ENCODE assay signal across 8 cellular contexts in the genomic region with DNA sequence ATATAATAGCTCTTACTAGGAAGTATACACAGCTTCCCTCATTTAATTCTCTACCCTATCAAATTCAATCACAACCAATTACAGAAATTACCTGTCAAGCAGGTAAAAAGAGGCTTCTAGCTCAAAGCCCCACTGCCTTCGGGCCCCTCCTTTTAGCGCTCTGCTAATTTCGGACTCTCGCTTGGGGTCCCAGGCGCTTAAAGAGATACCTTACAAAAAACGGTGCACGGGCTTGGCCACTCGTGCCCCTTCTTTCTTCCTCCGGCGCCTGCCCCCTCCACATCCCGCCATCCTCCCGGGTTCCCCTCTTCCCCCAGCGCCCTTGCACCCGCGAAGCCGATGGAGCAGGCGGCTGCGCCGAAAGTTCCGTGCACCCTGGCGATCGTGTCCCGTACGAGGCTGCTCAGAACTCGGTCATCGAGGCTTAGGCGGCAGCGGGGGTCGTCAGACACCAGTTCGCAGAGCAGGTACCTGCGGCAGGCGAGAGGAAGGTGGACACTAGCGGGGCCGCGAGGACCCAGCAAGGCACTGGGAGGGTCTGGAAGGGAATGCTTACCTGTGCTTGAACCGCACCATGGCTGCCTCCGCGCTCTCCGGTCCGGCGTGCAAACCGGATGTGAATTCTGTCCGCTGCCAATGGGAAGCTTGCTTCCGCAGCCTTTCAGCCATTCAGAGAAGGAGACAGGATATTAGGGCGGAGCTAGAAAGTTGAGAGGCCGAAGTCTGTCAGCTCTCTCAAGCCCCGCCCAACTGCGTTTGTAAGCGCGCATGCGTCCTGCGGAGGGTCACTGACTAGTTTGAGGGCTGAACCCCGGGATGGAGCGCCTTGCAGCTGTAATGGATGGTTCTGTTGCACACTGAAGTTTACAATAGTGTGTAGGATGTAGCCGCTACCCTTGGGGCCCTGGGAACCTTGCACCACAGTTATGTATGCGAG. TPM values are rescaled to one million over a fixed set of nuclear protein-coding genes. Genes with fewer than 3 reads are reported as not detected.
DNase-seq lines count a peak whose midpoint lies in the region; ATAC-seq and TF ChIP-seq lines count a peak whose summit lies in the region.

A gene with protein sequence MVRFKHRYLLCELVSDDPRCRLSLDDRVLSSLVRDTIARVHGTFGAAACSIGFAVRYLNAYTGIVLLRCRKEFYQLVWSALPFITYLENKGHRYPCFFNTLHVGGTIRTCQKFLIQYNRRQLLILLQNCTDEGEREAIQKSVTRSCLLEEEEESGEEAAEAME (minus strand): TSS at position 616 of the 937 bp plus-strand sequence. CDS start 40 bp downstream, at position 576.

- peak within 1 kb of the TSS; percentile 85 for H3K9ac ChIP-seq in Karpas-422 (ENCODE audit: low read length)

- H3K9me2 ChIP-seq in Karpas-422 (replicated peaks; ENCODE audit: insufficient read depth, low read length) = no peaks in the 10 kb centered on the region

- peaks cover 28% of the 10 kb centered on the region for H3K4me1 ChIP-seq in Karpas-422 (ENCODE audit: low read length)
- H3K4me1 ChIP-seq in esophagus squamous epithelium = peaks cover 19 to 47% (median 33%) of the 10 kb centered on the region in 3 donors

- H3K27ac ChIP-seq in Karpas-422 (ENCODE audit: low read length) = peak within 1 kb of the TSS; percentile 33; the same call in 1 of the 2 replicates
- H3K27ac ChIP-seq in esophagus squamous epithelium = peak within 1 kb of the TSS; percentile 71 to 87 (median 80)

- 0% methylated on average over 22 to 42 of the region's 56 CpGs for WGBS in esophagus squamous epithelium, 2 donors

- H4K20me1 ChIP-seq in Karpas-422 (ENCODE audit: insufficient read depth, low read depth, low read length) = peaks cover 4% of the 10 kb centered on the region; the same call in 1 of the 2 replicates

- H3K79me2 ChIP-seq in Karpas-422 (ENCODE audit: low read length) = peaks cover 19% of the 10 kb centered on the region

- H3K9me3 ChIP-seq in Karpas-422 (ENCODE audit: low read length) (no peaks in the 10 kb centered on the region), esophagus squamous epithelium (no peaks in the 10 kb centered on the region)

- ATAC-seq in GM21825 (IDR thresholded peaks at IDR 0.05; ENCODE audit: unreplicated experiment) = peak; percentile 87

- peaks cover 25% of the 10 kb centered on the region; the same call in 1 of the 2 replicates for H3K36me3 ChIP-seq in Karpas-422 (ENCODE audit: insufficient read depth, low read length)
- peaks cover 9 to 41% (median 23%) of the 10 kb centered on the region in 3 donors for H3K36me3 ChIP-seq in esophagus squamous epithelium

- peak within 1 kb of the TSS; percentile 94 for H3K4me2 ChIP-seq in Karpas-422 (ENCODE audit: low read depth, low read length, poor library complexity, severe bottlenecking)

- intact Hi-C loops in esophagus squamous epithelium (cut with DNase I) = loop anchor here (10.0 kb wide), 1 partner anchor 394 kb away; a partner anchor contains a TSS

- peak in 3 of 4 donors; percentile 31 to 58 (median 48) for TF ChIP-seq POLR2A in esophagus squamous epithelium (IDR thresholded peaks at IDR 0.05)

- peak within 1 kb of the TSS; percentile 85; the same call in 1 of the 2 replicates for H2AFZ ChIP-seq in Karpas-422 (ENCODE audit: low read length)

- peak within 1 kb of the TSS; percentile 93 for H3K4me3 ChIP-seq in Karpas-422 (ENCODE audit: low read length)
- H3K4me3 ChIP-seq in esophagus squamous epithelium = peak within 1 kb of the TSS; percentile 60 to 90 (median 78)

- peak in 2 of 6 experiments; percentile 8 to 31 for TF ChIP-seq CTCF in esophagus squamous epithelium (IDR thresholded peaks at IDR 0.05)

- no peaks in the 10 kb centered on the region for H3K27me3 ChIP-seq in Karpas-422 (ENCODE audit: low read length)
- peaks cover 0 to 12% (median 0%) of the 10 kb centered on the region in 4 donors for H3K27me3 ChIP-seq in esophagus squamous epithelium

- DNase-seq in DMS79 treated with DMSO at 0.1 percent for 48 hours (lab: John Stamatoyannopoulos, UW) (peak; percentile 99), Karpas-422 (peak; percentile 100), RKO (ENCODE audit: low spot score) (peak; percentile 99), activated T-helper 1 cell treated with Interleukin-2 at 50 U/mL for 16 hours (ENCODE audit: low read depth) (peak; percentile 85), esophagus squamous epithelium (lab: John Stamatoyannopoulos, UW) (peak; percentile 75), myocyte (ENCODE audit: low read depth) (peak; percentile 98)
- peak; percentile 91 to 95 for DNase-seq in stimulated activated CD8-positive, alpha-beta memory T cell treated with anti-CD3 and anti-CD28 coated beads, Interleukin-7, amount 100 ng/mL, for 48 hours (ENCODE audit: extremely low read depth in 1 of 2, low read depth in 1 of 2)

RNA-seq across cellular contexts. Expression of the gene that starts here (rescaled TPM):
- 69.1 and 72.9 TPM in 2 replicates for total RNA-seq in Karpas-422 (2014; rRNA removed; shearing (Covaris generic); ENCODE audit: low replicate concordance)
- total RNA-seq in esophagus squamous epithelium = 10 to 100 TPM; 15.6 to 28.1 (median 22.6) TPM
- 23.8 and 29.6 TPM in 2 replicates for total RNA-seq in myocyte
- polyA plus RNA-seq in myocyte (2012) = 71.5 TPM

Comparison
In these comparisons a context has a peak if more than half of its experiments do, and no peak if none do; other contexts are left out.
1. Peak in every context shown above with its lines: DNase-seq, ATAC-seq, H3K4me3 ChIP-seq and H3K27ac ChIP-seq.